In the genomic region with DNA sequence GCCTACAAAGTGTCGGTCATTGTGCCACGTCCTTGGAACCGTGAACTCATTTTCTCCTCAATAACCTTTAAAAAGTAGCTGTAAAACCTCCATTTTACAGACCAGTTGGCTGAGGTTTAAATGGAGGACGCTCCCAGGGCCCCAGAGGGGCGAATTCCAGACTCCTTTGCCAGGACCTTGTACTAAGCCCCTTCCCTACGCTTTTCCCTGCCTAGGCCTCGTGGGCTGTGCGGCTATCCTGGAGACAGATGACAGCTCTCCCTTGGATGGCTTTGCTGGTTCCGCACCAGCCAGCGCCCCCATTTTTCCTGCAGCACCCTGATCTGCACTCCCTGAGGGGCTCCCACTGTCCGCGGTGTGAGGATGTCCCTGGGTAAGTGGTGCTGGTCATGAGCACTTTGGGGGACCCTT, we compare ENCODE assay signal across 8 cellular contexts. TPM values are rescaled to one million over a fixed set of nuclear protein-coding genes. Genes with fewer than 3 reads are reported as not detected.
DNase-seq lines count a peak whose midpoint lies in the region; ATAC-seq and TF ChIP-seq lines count a peak whose summit lies in the region.

No MANE protein-coding gene starts in this region.

- peaks cover 9% of the 10 kb centered on the region for H3K4me1 ChIP-seq in cardiac muscle cell (ENCODE audit: low read depth)

- TF ChIP-seq CTCF in cardiac muscle cell (IDR thresholded peaks at IDR 0.05; ENCODE audit: low read depth, low read length) (no peak), mesothelial cell of epicardium (IDR thresholded peaks at IDR 0.05; ENCODE audit: unreplicated experiment) (no peak)

- H3K4me3 Mint-ChIP-seq in central memory CD8-positive, alpha-beta T cell, result peak overlapping the region; percentile 84
- peak overlapping the region; percentile 78 for H3K4me3 Mint-ChIP-seq in mesothelial cell of epicardium

- H3K4me3 ChIP-seq in cardiac muscle cell, result peak overlapping the region; percentile 93

- no peak overlapping the region for H3K27ac ChIP-seq in cardiac muscle cell

- peaks cover 12% of the 10 kb centered on the region for H3K36me3 ChIP-seq in cardiac muscle cell

- no peaks in the 10 kb centered on the region for H3K27me3 Mint-ChIP-seq in central memory CD8-positive, alpha-beta T cell
- H3K27me3 Mint-ChIP-seq in mesothelial cell of epicardium (ENCODE audit: low read depth), result peaks cover 6% of the 10 kb centered on the region

- H3K36me3 Mint-ChIP-seq in central memory CD8-positive, alpha-beta T cell (ENCODE audit: insufficient read depth), result peaks cover 20% of the 10 kb centered on the region
- H3K36me3 Mint-ChIP-seq in mesothelial cell of epicardium, result peaks cover 27% of the 10 kb centered on the region

- H3K27me3 ChIP-seq in cardiac muscle cell, result no peaks in the 10 kb centered on the region

- H3K9me3 ChIP-seq in cardiac muscle cell (ENCODE audit: low read depth), result no peaks in the 10 kb centered on the region

- DNase-seq in cardiac muscle cell (ENCODE audit: low read depth in 1 of 2, low spot score in 1 of 2) (no peak), cardiac septum (ENCODE audit: low spot score) (no peak), mesothelial cell of epicardium (ENCODE audit: low spot score in 2 of 2, unreplicated experiment in 2 of 2) (no peak), NCI-H2227 treated with DMSO at 0.1 percent for 48 hours (lab: John Stamatoyannopoulos, UW) (no peak), NCI-H2029 (lab: John Stamatoyannopoulos, UW) (no peak)
- no peak for DNase-seq in central memory CD8-positive, alpha-beta T cell (ENCODE audit: low spot score in 2 of 2)

- peak overlapping the region; percentile 84 for H3K27ac Mint-ChIP-seq in central memory CD8-positive, alpha-beta T cell (ENCODE audit: low read depth)
- H3K27ac Mint-ChIP-seq in mesothelial cell of epicardium, result peak overlapping the region; percentile 67

- no peaks in the 10 kb centered on the region for H3K9me3 Mint-ChIP-seq in central memory CD8-positive, alpha-beta T cell
- no peaks in the 10 kb centered on the region for H3K9me3 Mint-ChIP-seq in mesothelial cell of epicardium

- no peak for ATAC-seq in central memory CD8-positive, alpha-beta T cell (replicated peaks; ENCODE audit: extremely low read depth, poor library complexity, severe bottlenecking)
- ATAC-seq in GM19328 (IDR thresholded peaks at IDR 0.05; ENCODE audit: unreplicated experiment) (no peak), HG03025 (IDR thresholded peaks at IDR 0.05; ENCODE audit: low FRiP score, unreplicated experiment) (no peak)

- H3K4me1 Mint-ChIP-seq in central memory CD8-positive, alpha-beta T cell, result peaks cover 23% of the 10 kb centered on the region
- H3K4me1 Mint-ChIP-seq in mesothelial cell of epicardium, result peaks cover 17% of the 10 kb centered on the region

- intact Hi-C loops in cardiac septum (cut with DNase I), result loop anchor here (2.0 kb wide), 1 partner anchor 26 kb away; the partner anchor contains the start of gene RALGAPB

RNA-seq across cellular contexts. Expression of gene SNHG17, which starts 12.1 kb away (rescaled TPM):
- 9.0 and 16.6 TPM in 2 replicates for total RNA-seq in cardiac muscle cell
- 31.8 and 37.0 TPM in 2 replicates for polyA plus RNA-seq in cardiac muscle cell
- total RNA-seq in cardiac septum, result 10.6 TPM
- 49.4 to 54.0 TPM (median 51.1 TPM) in 3 replicates for total RNA-seq in mesothelial cell of epicardium

RNA-seq across cellular contexts. Expression of gene RALGAPB, which starts 25.4 kb away (rescaled TPM):
- total RNA-seq in cardiac muscle cell, result 16.5 and 20.3 TPM in 2 replicates
- 10.3 and 11.0 TPM in 2 replicates for polyA plus RNA-seq in cardiac muscle cell
- 27.6 TPM for total RNA-seq in cardiac septum
- total RNA-seq in mesothelial cell of epicardium, result 42.2 to 45.4 TPM (median 43.5 TPM) in 3 replicates
